In genomic region chr17:28750178-28751047, GRCh38 we compare ENCODE assay signal across 1 cellular context.
TF ChIP-seq lines count a peak whose summit lies in the region.

No MANE protein-coding gene starts in this region.

TF ChIP-seq in K562, 482 proteins besides CTCF, POLR2A, EP300 and RAD21 (continues in another document):
- TF ChIP-seq ARNT (IDR thresholded peaks at IDR 0.05) = peak in 1 of 2 experiments; percentile 59; a peak in 2 of 4 replicates
- peak; percentile 17 for TF ChIP-seq ZFP36 (IDR thresholded peaks at IDR 0.05; ENCODE audit: low read depth, low read length, partially characterized antibody)
- peak; percentile 50; the same call in 1 of the 2 replicates for TF ChIP-seq CC2D1A (IDR thresholded peaks at IDR 0.05)
- no peak for TF ChIP-seq RBBP5 (IDR thresholded peaks at IDR 0.05; ENCODE audit: borderline replicate concordance, insufficient read depth, low read length, poor library complexity, severe bottlenecking)
- TF ChIP-seq BCL6 (CRISPR knock-in tag; IDR thresholded peaks at IDR 0.05) = no peak
- TF ChIP-seq SOX6 (IDR thresholded peaks at IDR 0.05) = peak; percentile 69
- no peak for TF ChIP-seq TRIM25 (IDR thresholded peaks at IDR 0.05; ENCODE audit: borderline replicate concordance)
- TF ChIP-seq, protein P1, sequence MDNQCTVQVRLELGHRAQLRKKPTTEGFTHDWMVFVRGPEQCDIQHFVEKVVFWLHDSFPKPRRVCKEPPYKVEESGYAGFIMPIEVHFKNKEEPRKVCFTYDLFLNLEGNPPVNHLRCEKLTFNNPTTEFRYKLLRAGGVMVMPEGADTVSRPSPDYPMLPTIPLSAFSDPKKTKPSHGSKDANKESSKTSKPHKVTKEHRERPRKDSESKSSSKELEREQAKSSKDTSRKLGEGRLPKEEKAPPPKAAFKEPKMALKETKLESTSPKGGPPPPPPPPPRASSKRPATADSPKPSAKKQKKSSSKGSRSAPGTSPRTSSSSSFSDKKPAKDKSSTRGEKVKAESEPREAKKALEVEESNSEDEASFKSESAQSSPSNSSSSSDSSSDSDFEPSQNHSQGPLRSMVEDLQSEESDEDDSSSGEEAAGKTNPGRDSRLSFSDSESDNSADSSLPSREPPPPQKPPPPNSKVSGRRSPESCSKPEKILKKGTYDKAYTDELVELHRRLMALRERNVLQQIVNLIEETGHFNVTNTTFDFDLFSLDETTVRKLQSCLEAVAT (IDR thresholded peaks at IDR 0.05) = peak in 1 of 2 experiments; percentile 95; a peak in 2 of 4 replicates
- no peak for TF ChIP-seq CHD1 (IDR thresholded peaks at IDR 0.05; ENCODE audit: low read length)
- TF ChIP-seq REST (CRISPR knock-in tag; IDR thresholded peaks at IDR 0.05; ENCODE audit: low read depth) = no peak
- TF ChIP-seq CHAMP1 (IDR thresholded peaks at IDR 0.05) = no peak
- no peak for TF ChIP-seq SNAPC5 (CRISPR knock-in tag; IDR thresholded peaks at IDR 0.05)
- no peak for TF ChIP-seq EWSR1 (IDR thresholded peaks at IDR 0.05; ENCODE audit: borderline replicate concordance, low read depth, partially characterized antibody)
- no peak for TF ChIP-seq CBFB (CRISPR knock-in tag; IDR thresholded peaks at IDR 0.05)
- TF ChIP-seq POLR2AphosphoS2 (IDR thresholded peaks at IDR 0.05; ENCODE audit: low read length) = peak; percentile 89
- TF ChIP-seq E2F1 (CRISPR knock-in tag; IDR thresholded peaks at IDR 0.05) = peak; percentile 70; the same call in 1 of the 2 replicates
- TF ChIP-seq SPI1 (IDR thresholded peaks at IDR 0.05; ENCODE audit: borderline replicate concordance, low read depth, low read length) = no peak
- TF ChIP-seq SIRT6 (IDR thresholded peaks at IDR 0.05; ENCODE audit: low read depth, low read length) = no peak
- no peak for TF ChIP-seq DMBX1 (CRISPR knock-in tag; IDR thresholded peaks at IDR 0.05; ENCODE audit: borderline replicate concordance)
- no peak for TF ChIP-seq SIX5 (IDR thresholded peaks at IDR 0.05; ENCODE audit: borderline replicate concordance in 1 of 2, insufficient read depth in 1 of 2, low read depth in 1 of 2, low read length in 2 of 2)
- TF ChIP-seq FUS (optimal IDR thresholded peaks at IDR 0.05; ENCODE audit: low read depth, low read length) = no peak
- TF ChIP-seq, protein P2, sequence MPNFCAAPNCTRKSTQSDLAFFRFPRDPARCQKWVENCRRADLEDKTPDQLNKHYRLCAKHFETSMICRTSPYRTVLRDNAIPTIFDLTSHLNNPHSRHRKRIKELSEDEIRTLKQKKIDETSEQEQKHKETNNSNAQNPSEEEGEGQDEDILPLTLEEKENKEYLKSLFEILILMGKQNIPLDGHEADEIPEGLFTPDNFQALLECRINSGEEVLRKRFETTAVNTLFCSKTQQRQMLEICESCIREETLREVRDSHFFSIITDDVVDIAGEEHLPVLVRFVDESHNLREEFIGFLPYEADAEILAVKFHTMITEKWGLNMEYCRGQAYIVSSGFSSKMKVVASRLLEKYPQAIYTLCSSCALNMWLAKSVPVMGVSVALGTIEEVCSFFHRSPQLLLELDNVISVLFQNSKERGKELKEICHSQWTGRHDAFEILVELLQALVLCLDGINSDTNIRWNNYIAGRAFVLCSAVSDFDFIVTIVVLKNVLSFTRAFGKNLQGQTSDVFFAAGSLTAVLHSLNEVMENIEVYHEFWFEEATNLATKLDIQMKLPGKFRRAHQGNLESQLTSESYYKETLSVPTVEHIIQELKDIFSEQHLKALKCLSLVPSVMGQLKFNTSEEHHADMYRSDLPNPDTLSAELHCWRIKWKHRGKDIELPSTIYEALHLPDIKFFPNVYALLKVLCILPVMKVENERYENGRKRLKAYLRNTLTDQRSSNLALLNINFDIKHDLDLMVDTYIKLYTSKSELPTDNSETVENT (CRISPR knock-in tag; IDR thresholded peaks at IDR 0.05) = no peak
- no peak for TF ChIP-seq ZNF212 (CRISPR knock-in tag; IDR thresholded peaks at IDR 0.05)
- TF ChIP-seq PHF20 (IDR thresholded peaks at IDR 0.05; ENCODE audit: partially characterized antibody) = no peak
- no peak for TF ChIP-seq ZNF407 (IDR thresholded peaks at IDR 0.05; ENCODE audit: low read depth)
- TF ChIP-seq JUN (IDR thresholded peaks at IDR 0.05; ENCODE audit: borderline replicate concordance, low read depth, low read length) = no peak
- no peak for TF ChIP-seq JUN (CRISPR knock-in tag; IDR thresholded peaks at IDR 0.05; ENCODE audit: borderline replicate concordance)
- peak; percentile 50; the same call in 1 of the 2 replicates for TF ChIP-seq TEAD4 (IDR thresholded peaks at IDR 0.05; ENCODE audit: low read length)
- TF ChIP-seq TEAD4 (CRISPR knock-in tag; IDR thresholded peaks at IDR 0.05; ENCODE audit: borderline replicate concordance) = no peak
- peak; percentile 53; the same call in 1 of the 2 replicates for TF ChIP-seq ZNF384 (IDR thresholded peaks at IDR 0.05; ENCODE audit: low read depth, low read length)
- TF ChIP-seq CXXC5 (CRISPR knock-in tag; IDR thresholded peaks at IDR 0.05) = peak; percentile 48
- no peak for TF ChIP-seq RFX1 (IDR thresholded peaks at IDR 0.05)
- no peak for TF ChIP-seq SRSF3 (IDR thresholded peaks at IDR 0.05; ENCODE audit: insufficient read depth, low read length)
- TF ChIP-seq, protein P3, sequence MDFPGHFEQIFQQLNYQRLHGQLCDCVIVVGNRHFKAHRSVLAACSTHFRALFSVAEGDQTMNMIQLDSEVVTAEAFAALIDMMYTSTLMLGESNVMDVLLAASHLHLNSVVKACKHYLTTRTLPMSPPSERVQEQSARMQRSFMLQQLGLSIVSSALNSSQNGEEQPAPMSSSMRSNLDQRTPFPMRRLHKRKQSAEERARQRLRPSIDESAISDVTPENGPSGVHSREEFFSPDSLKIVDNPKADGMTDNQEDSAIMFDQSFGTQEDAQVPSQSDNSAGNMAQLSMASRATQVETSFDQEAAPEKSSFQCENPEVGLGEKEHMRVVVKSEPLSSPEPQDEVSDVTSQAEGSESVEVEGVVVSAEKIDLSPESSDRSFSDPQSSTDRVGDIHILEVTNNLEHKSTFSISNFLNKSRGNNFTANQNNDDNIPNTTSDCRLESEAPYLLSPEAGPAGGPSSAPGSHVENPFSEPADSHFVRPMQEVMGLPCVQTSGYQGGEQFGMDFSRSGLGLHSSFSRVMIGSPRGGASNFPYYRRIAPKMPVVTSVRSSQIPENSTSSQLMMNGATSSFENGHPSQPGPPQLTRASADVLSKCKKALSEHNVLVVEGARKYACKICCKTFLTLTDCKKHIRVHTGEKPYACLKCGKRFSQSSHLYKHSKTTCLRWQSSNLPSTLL (IDR thresholded peaks at IDR 0.05) = no peak
